Comparison of ENCODE assay signal across 18 cellular contexts in genomic region chr14:71525663-71526246, GRCh38.
DNase-seq lines count a peak whose midpoint lies in the region; FAIRE-seq and TF ChIP-seq lines count a peak whose summit lies in the region.
"Had no signal": no experiment of that assay in that cellular context is flagged by ENCODE, and none has a peak within 500 bp of the region (broad histone marks: within the 10 kb centered on the region; RNA-seq: fewer than 3 reads in every experiment).

No MANE protein-coding gene starts in this region.

- no peak overlapping the region for H3K4me3 Mint-ChIP-seq in nephron
- H3K4me3 Mint-ChIP-seq: B cell; CD4-positive, CD25-positive, alpha-beta regulatory T cell had no signal

- CTCF ChIA-PET in A673 (lab: Charles Lee), result no interaction called here

- H3K27me3 ChIP-seq in A673 (replicated peaks; ENCODE audit: insufficient read depth, low read depth, low read length, poor library complexity) (no peaks in the 10 kb centered on the region), WERI-Rb-1 (ENCODE audit: insufficient read depth, low read depth, severe bottlenecking) (no peaks in the 10 kb centered on the region)

- TF ChIP-seq CTCF in A673 (conservative IDR thresholded peaks at IDR 0.05; ENCODE audit: low read depth, low read length), result no peak
- TF ChIP-seq CTCF in WERI-Rb-1 (IDR thresholded peaks at IDR 0.05; ENCODE audit: low read depth, low read length), result no peak
- TF ChIP-seq CTCF in nephron (IDR thresholded peaks at IDR 0.05; ENCODE audit: unreplicated experiment in 3 of 3), result no peak

- no peak overlapping the region for H3K4me3 ChIP-seq in A673 (ENCODE audit: low read depth, low read length, poor library complexity, severe bottlenecking)
- peak overlapping the region; percentile 8; the same call in 1 of the 2 replicates for H3K4me3 ChIP-seq in WERI-Rb-1 (ENCODE audit: low read depth, low read length)

- H3K36me3 Mint-ChIP-seq in nephron (ENCODE audit: low read depth), result peaks cover 12% of the 10 kb centered on the region

- H3K27me3 Mint-ChIP-seq in nephron (ENCODE audit: low read depth), result no peaks in the 10 kb centered on the region
- H3K27me3 Mint-ChIP-seq: B cell; CD4-positive, CD25-positive, alpha-beta regulatory T cell; IgD-negative memory B cell had no signal

- POLR2A ChIA-PET in A673 (lab: Charles Lee; ENCODE audit: low non-redundant PET), result no interaction called here

- peak; percentile 46 for DNase-seq in A673 (ENCODE audit: low spot score)
- DNase-seq in GM12891 (ENCODE audit: insufficient read length, low spot score), result no peak
- DNase-seq in WERI-Rb-1, result peak; percentile 38
- no peak for DNase-seq in Kasumi-1 (lab: John Stamatoyannopoulos, UW)
- no peak for DNase-seq in urothelium cell line (ENCODE audit: low spot score)
- no peak for DNase-seq in activated CD4-positive, alpha-beta T cell treated with anti-CD3 and anti-CD28 coated beads for 4 hours
- DNase-seq in substantia nigra (lab: John Stamatoyannopoulos, UW), result no peak
- DNase-seq: Calu3; CD4-positive, CD25-positive, alpha-beta regulatory T cell; DMS79; NCI-H1105 treated with DMSO at 0.1 percent for 48 hours; NCI-H1694 treated with DMSO at 0.1 percent for 48 hours; NCI-H2107; NCI-H446 treated with DMSO at 0.1 percent for 48 hours had no signal

- intact Hi-C loops in A673 (cut with micrococcal nuclease; ENCODE audit: unreplicated experiment), result no loop called here

- no peak for TF ChIP-seq POLR2A in GM12891 (IDR thresholded peaks at IDR 0.05; ENCODE audit: low read depth, low read length)

- H3K9me3 Mint-ChIP-seq in nephron, result no peaks in the 10 kb centered on the region
- H3K9me3 Mint-ChIP-seq: CD4-positive, CD25-positive, alpha-beta regulatory T cell; IgD-negative memory B cell had no signal

- no peaks in the 10 kb centered on the region for H3K36me3 ChIP-seq in A673 (ENCODE audit: insufficient read depth, low read length, poor library complexity, severe bottlenecking)
- H3K36me3 ChIP-seq in WERI-Rb-1, result no peaks in the 10 kb centered on the region

- peaks cover 18% of the 10 kb centered on the region for H3K4me1 Mint-ChIP-seq in nephron

- H3K9me3 ChIP-seq in A673 (ENCODE audit: low read depth, low read length, poor library complexity, severe bottlenecking) (no peaks in the 10 kb centered on the region), WERI-Rb-1 (ENCODE audit: severe bottlenecking) (no peaks in the 10 kb centered on the region)

- no TSS peak for BruUV-seq in A673 (replicated peaks; lab: Mats Ljungman, UMichigan)

- H3K27ac ChIP-seq in A673 (ENCODE audit: low read depth, low read length, poor library complexity, severe bottlenecking) (peak overlapping the region; percentile 64), WERI-Rb-1 (peak overlapping the region; percentile 38), substantia nigra (ENCODE audit: low read depth, low read length, poor library complexity, severe bottlenecking) (no peak overlapping the region)

- peaks cover 55% of the 10 kb centered on the region for H3K4me1 ChIP-seq in A673 (ENCODE audit: insufficient read depth, low read length, poor library complexity, severe bottlenecking)

- H3K27ac Mint-ChIP-seq in nephron, result peak overlapping the region in 2 of 3 experiments; percentile 54 to 69
- H3K27ac Mint-ChIP-seq: B cell; CD4-positive, CD25-positive, alpha-beta regulatory T cell; IgD-negative memory B cell had no signal

- peak; percentile 31 for FAIRE-seq in GM12891 (lab: Jason Lieb, UNC)
- no peak for FAIRE-seq in urothelium cell line (lab: Jason Lieb, UNC)
- FAIRE-seq: H54 had no signal

TF ChIP-seq in GM12891, 5 proteins besides CTCF, POLR2A, EP300 and RAD21:
- no peak for TF ChIP-seq TAF1 (IDR thresholded peaks at IDR 0.05; ENCODE audit: low read depth, low read length)
- no peak for TF ChIP-seq POLR2AphosphoS5 (IDR thresholded peaks at IDR 0.05; ENCODE audit: low read depth, low read length)
- no peak for TF ChIP-seq PAX5 (IDR thresholded peaks at IDR 0.05; ENCODE audit: insufficient read depth, low read length, severe bottlenecking)
- no peak for TF ChIP-seq SPI1 (IDR thresholded peaks at IDR 0.05; ENCODE audit: low read depth, low read length)
- TF ChIP-seq POU2F2 (IDR thresholded peaks at IDR 0.05; ENCODE audit: low read depth, low read length), result no peak

Comparison
In these comparisons a context has a peak if more than half of its experiments do, and no peak if none do; other contexts are left out.
1. DNase-seq: peak in A673 (single experiment) and WERI-Rb-1 (single experiment); none in GM12891 (single experiment), Kasumi-1 (0 of 2), urothelium cell line (single experiment), activated CD4-positive, alpha-beta T cell treated with anti-CD3 and anti-CD28 coated beads for 4 hours (0 of 2) and substantia nigra (0 of 49).